In genomic region chr2:23566236-23567142, GRCh38 we compare ENCODE assay signal across 8 cellular contexts.
DNase-seq lines count a peak whose midpoint lies in the region; ATAC-seq, FAIRE-seq and TF ChIP-seq lines count a peak whose summit lies in the region.

No MANE protein-coding gene starts in this region.

- no peaks in the 10 kb centered on the region for H3K36me3 ChIP-seq in CD4-positive, alpha-beta memory T cell (ENCODE audit: insufficient read depth, low read length)

- H3K4me3 Mint-ChIP-seq in CD4-positive, alpha-beta memory T cell, result no peak overlapping the region

- H3K4me1 ChIP-seq in CD4-positive, alpha-beta memory T cell (ENCODE audit: insufficient read depth, low read length), result no peaks in the 10 kb centered on the region

- no peaks in the 10 kb centered on the region for H3K27me3 Mint-ChIP-seq in CD4-positive, alpha-beta memory T cell

- H3K9me3 ChIP-seq in CD4-positive, alpha-beta memory T cell (ENCODE audit: control insufficient read depth in 1 of 2, low read length in 2 of 2), result no peaks in the 10 kb centered on the region

- DNase-seq in D721Med (ENCODE audit: insufficient read length, low spot score), result peak; percentile 64
- DNase-seq in HTR-8/SVneo (ENCODE audit: insufficient read length, low spot score), result peak; percentile 60
- peak; percentile 32 for DNase-seq in activated T-cell treated with anti-CD3 and anti-CD28 coated beads, Interleukin-2, amount 50 U/mL, for 1 hour
- DNase-seq in iPS-NIHi11 (ENCODE audit: low spot score), result peak; percentile 76
- peak; percentile 52 for DNase-seq in urothelium cell line (ENCODE audit: low spot score)
- DNase-seq in CD4-positive, alpha-beta memory T cell, result no peak
- no peak for DNase-seq in NCI-H2227 (lab: John Stamatoyannopoulos, UW; ENCODE audit: unreplicated experiment)

- peak overlapping the region in 1 of 7 donors; percentile 9 for H3K27ac Mint-ChIP-seq in CD4-positive, alpha-beta memory T cell

- H3K4me1 Mint-ChIP-seq in CD4-positive, alpha-beta memory T cell, result no peaks in the 10 kb centered on the region

- ATAC-seq in GM18517 (IDR thresholded peaks at IDR 0.05; ENCODE audit: unreplicated experiment), result no peak

- H3K9me3 Mint-ChIP-seq in CD4-positive, alpha-beta memory T cell, result no peaks in the 10 kb centered on the region

- peak; percentile 27 for TF ChIP-seq CTCF in D721Med (IDR thresholded peaks at IDR 0.05; ENCODE audit: insufficient read depth, missing control alignments)

- no peak for FAIRE-seq in D721Med (lab: Jason Lieb, UNC)
- FAIRE-seq in HTR-8/SVneo (lab: Jason Lieb, UNC), result peak; percentile 74
- no peak for FAIRE-seq in urothelium cell line (lab: Jason Lieb, UNC)

- H3K27me3 ChIP-seq in CD4-positive, alpha-beta memory T cell (ENCODE audit: insufficient read depth, low read length), result no peaks in the 10 kb centered on the region

- intact Hi-C loops in CD4-positive, alpha-beta memory T cell (cut with micrococcal nuclease), result no loop called here

- H3K27ac ChIP-seq in CD4-positive, alpha-beta memory T cell (ENCODE audit: low read depth, low read length), result no peak overlapping the region

- H3K4me3 ChIP-seq in CD4-positive, alpha-beta memory T cell (ENCODE audit: low read length in 2 of 2), result no peak overlapping the region

- H3K36me3 Mint-ChIP-seq in CD4-positive, alpha-beta memory T cell, result no peaks in the 10 kb centered on the region

- CTCF ChIA-PET in CD4-positive, alpha-beta memory T cell (lab: Charles Lee; ENCODE audit: partially characterized antibody), result no interaction called here

- POLR2A ChIA-PET in CD4-positive, alpha-beta memory T cell (lab: Charles Lee; ENCODE audit: partially characterized antibody), result no interaction called here

Comparison
In these comparisons a context has a peak if more than half of its experiments do, and no peak if none do; other contexts are left out.
1. DNase-seq: peak in D721Med (single experiment), HTR-8/SVneo (single experiment), activated T-cell treated with anti-CD3 and anti-CD28 coated beads, Interleukin-2, amount 50 U/mL, for 1 hour (single experiment), iPS-NIHi11 (single experiment) and urothelium cell line (single experiment); none in CD4-positive, alpha-beta memory T cell (0 of 5) and NCI-H2227 (single experiment).